Comparison of ENCODE assay signal across 6 cellular contexts in genomic region chrX:153727108-153727931, GRCh38. TPM values are rescaled to one million over a fixed set of nuclear protein-coding genes. Genes with fewer than 3 reads are reported as not detected.
DNase-seq lines count a peak whose midpoint lies in the region; ATAC-seq and FAIRE-seq lines count a peak whose summit lies in the region.

No MANE protein-coding gene starts in this region.

- peaks cover 0 to 5% of the 10 kb centered on the region in 2 donors for H3K9me3 Mint-ChIP-seq in activated T-cell treated with anti-CD3 and anti-CD28 coated beads, Interleukin-2, amount 50 U/mL, for 72 hours

- H3K4me3 Mint-ChIP-seq in activated T-cell treated with anti-CD3 and anti-CD28 coated beads, Interleukin-2, amount 50 U/mL, for 72 hours = peak overlapping the region; percentile 65 to 67

- no peak for ATAC-seq in activated T-cell treated with anti-CD3 and anti-CD28 coated beads, Interleukin-2, amount 50 U/mL, for 72 hours (replicated peaks in 1 of 2)

- no peak for FAIRE-seq in HTR-8/SVneo (lab: Jason Lieb, UNC)

- no peak for DNase-seq in activated T-cell treated with anti-CD3 and anti-CD28 coated beads, Interleukin-2, amount 50 U/mL, for 72 hours
- DNase-seq in activated T-cell treated with anti-CD3 and anti-CD28 coated beads, Interleukin-2, amount 50 U/mL, for 48 hours = no peak
- DNase-seq in cerebellum (ENCODE audit: low spot score) = peak; percentile 54
- DNase-seq in occipital lobe (lab: John Stamatoyannopoulos, UW) = peak; percentile 59
- no peak for DNase-seq in stimulated activated CD4-positive, alpha-beta T cell treated with anti-CD3 and anti-CD28 coated beads, Interleukin-1b, Interleukin-23, amount 100 ng/mL, for 48 hours
- DNase-seq in HTR-8/SVneo (ENCODE audit: insufficient read length, low spot score) = no peak

- peaks cover 4 to 6% of the 10 kb centered on the region in 2 donors for H3K36me3 Mint-ChIP-seq in activated T-cell treated with anti-CD3 and anti-CD28 coated beads, Interleukin-2, amount 50 U/mL, for 72 hours (ENCODE audit: insufficient read depth in 2 of 2)

- peaks cover 28% of the 10 kb centered on the region for H3K4me1 Mint-ChIP-seq in activated T-cell treated with anti-CD3 and anti-CD28 coated beads, Interleukin-2, amount 50 U/mL, for 72 hours (ENCODE audit: low read depth)

- H3K27ac Mint-ChIP-seq in activated T-cell treated with anti-CD3 and anti-CD28 coated beads, Interleukin-2, amount 50 U/mL, for 72 hours = peak overlapping the region; percentile 33

- H3K27me3 Mint-ChIP-seq in activated T-cell treated with anti-CD3 and anti-CD28 coated beads, Interleukin-2, amount 50 U/mL, for 72 hours (ENCODE audit: low read depth) = peaks cover 11% of the 10 kb centered on the region

RNA-seq across cellular contexts. Expression of gene ABCD1, which starts 2.7 kb away (rescaled TPM):
- 1 to 10 TPM; 8.0 to 8.3 TPM for total RNA-seq in activated T-cell treated with anti-CD3 and anti-CD28 coated beads, Interleukin-2, amount 50 U/mL, for 72 hours
- 3.8 TPM for total RNA-seq in cerebellum
- total RNA-seq in occipital lobe = 5.0 TPM

RNA-seq across cellular contexts. Expression of gene BCAP31, which starts 3.1 kb away (rescaled TPM):
- total RNA-seq in activated T-cell treated with anti-CD3 and anti-CD28 coated beads, Interleukin-2, amount 50 U/mL, for 72 hours = 10 to 100 TPM; 91.5 to 94.1 TPM
- 40.0 TPM for total RNA-seq in cerebellum
- 60.2 TPM for total RNA-seq in occipital lobe

RNA-seq across cellular contexts. Expression of gene PLXNB3, which starts 36.7 kb away (rescaled TPM):
- 1 to 10 TPM in 1 of 2 donors, under 1 TPM in 1; 0.77 to 1.7 TPM for total RNA-seq in activated T-cell treated with anti-CD3 and anti-CD28 coated beads, Interleukin-2, amount 50 U/mL, for 72 hours
- 3.3 TPM for total RNA-seq in cerebellum
- total RNA-seq in occipital lobe = 0.47 TPM

RNA-seq across cellular contexts. Expression of gene SLC6A8, which starts 39.6 kb away (rescaled TPM):
- 1 to 10 TPM; 1.8 to 2.2 TPM for total RNA-seq in activated T-cell treated with anti-CD3 and anti-CD28 coated beads, Interleukin-2, amount 50 U/mL, for 72 hours
- total RNA-seq in cerebellum = 16.0 TPM
- total RNA-seq in occipital lobe = 11.4 TPM

RNA-seq across cellular contexts. Expression of gene SRPK3, which starts 53.5 kb away (rescaled TPM):
- total RNA-seq in activated T-cell treated with anti-CD3 and anti-CD28 coated beads, Interleukin-2, amount 50 U/mL, for 72 hours = not detected
- total RNA-seq in cerebellum (0.18 TPM), occipital lobe (0.16 TPM)

Comparison
In these comparisons a context has a peak if more than half of its experiments do, and no peak if none do; other contexts are left out.
1. DNase-seq: peak in cerebellum (single experiment) and occipital lobe (single experiment); none in activated T-cell treated with anti-CD3 and anti-CD28 coated beads, Interleukin-2, amount 50 U/mL, for 72 hours (0 of 2), activated T-cell treated with anti-CD3 and anti-CD28 coated beads, Interleukin-2, amount 50 U/mL, for 48 hours (0 of 2), stimulated activated CD4-positive, alpha-beta T cell treated with anti-CD3 and anti-CD28 coated beads, Interleukin-1b, Interleukin-23, amount 100 ng/mL, for 48 hours (single experiment) and HTR-8/SVneo (single experiment).